15 cellular contexts compared by ENCODE assay signal in the genomic region with DNA sequence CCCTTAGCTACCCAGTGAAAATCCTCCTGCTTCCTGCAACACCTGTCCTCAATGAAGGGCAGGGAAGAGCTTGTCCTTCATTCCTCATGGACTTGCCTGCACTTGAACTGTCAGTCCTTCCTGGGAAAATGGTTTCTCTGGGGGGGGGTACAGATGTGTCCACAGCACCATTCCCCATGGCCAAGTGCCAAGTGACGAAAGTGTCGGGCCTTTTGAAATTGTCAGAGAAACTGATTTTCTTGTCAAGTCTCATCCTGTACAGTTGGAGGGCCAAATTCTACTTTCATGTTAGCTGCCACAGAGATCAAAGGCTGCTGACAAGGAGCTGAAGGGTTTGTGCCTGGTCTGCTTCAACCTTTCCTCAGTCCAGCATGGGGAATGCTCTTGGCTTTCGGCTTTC.
A peak's percentile ranks its signal among the peaks of the same experiment; 100 is the strongest.
DNase-seq lines count a peak whose midpoint lies in the region; ATAC-seq, FAIRE-seq and TF ChIP-seq lines count a peak whose summit lies in the region.
"Had no signal": no experiment of that assay in that cellular context is flagged by ENCODE, and none has a peak within 500 bp of the region (broad histone marks: within the 10 kb centered on the region; RNA-seq: fewer than 3 reads in every experiment).

No MANE protein-coding gene starts in this region.

- H3K27ac ChIP-seq in RWPE1, result no peak overlapping the region
- peak overlapping the region; percentile 37 for H3K27ac ChIP-seq in foreskin keratinocyte
- H3K27ac ChIP-seq: BLaER1 treated with 17β-estradiol and CSF1 and Interleukin-3, amounts not matched to agents 10 nM and 100 nM had no signal

- H3K36me3 ChIP-seq in bronchial epithelial cell (ENCODE audit: control insufficient read depth, insufficient read depth, low read length), result no peaks in the 10 kb centered on the region
- H3K36me3 ChIP-seq: BLaER1 treated with 17β-estradiol and CSF1 and Interleukin-3, amounts not matched to agents 10 nM and 100 nM had no signal

- ATAC-seq in Right ventricle myocardium superior (ENCODE audit: poor library complexity) (peak; percentile 70), foreskin keratinocyte (peak; percentile 77)
- ATAC-seq: GM12878 had no signal

- CTCF ChIA-PET in RWPE1 (lab: Yijun Ruan, JAX), result interaction anchor here (1.2 kb wide), 1 partner anchor 224 kb away, joined by 5 read pairs; no protein-coding TSS in a partner anchor

- TF ChIP-seq CTCF in RWPE1 (conservative IDR thresholded peaks at IDR 0.05; ENCODE audit: low read depth) (no peak), bronchial epithelial cell (IDR thresholded peaks at IDR 0.05; ENCODE audit: insufficient read depth, low read length, severe bottlenecking) (no peak), foreskin keratinocyte (conservative IDR thresholded peaks at IDR 0.05) (no peak)

- POLR2A ChIA-PET in RWPE1 (lab: Yijun Ruan, JAX; ENCODE audit: low non-redundant PET), result no interaction called here

- DNase-seq in Right ventricle myocardium superior (no peak), cardiac septum (ENCODE audit: low spot score) (no peak), RWPE1 (ENCODE audit: low spot score) (peak; percentile 34), bronchial epithelial cell (ENCODE audit: low read depth) (peak; percentile 87), foreskin keratinocyte (peak; percentile 95 to 96), G401 (ENCODE audit: low spot score) (no peak), SIG-M5 (lab: John Stamatoyannopoulos, UW) (no peak), putamen (ENCODE audit: low spot score) (no peak)
- DNase-seq: ACHN; CD4-positive, CD25-positive, alpha-beta regulatory T cell; GOT3; H9 had no signal

- intact Hi-C loops in Right ventricle myocardium superior (cut with DNase I) (no loop called here), cardiac septum (cut with DNase I) (no loop called here)

- no peaks in the 10 kb centered on the region for H3K27me3 ChIP-seq in bronchial epithelial cell (ENCODE audit: control insufficient read depth, insufficient read depth, low read length)
- peaks cover 4% of the 10 kb centered on the region for H3K27me3 ChIP-seq in foreskin keratinocyte
- H3K27me3 ChIP-seq: BLaER1 treated with 17β-estradiol and CSF1 and Interleukin-3, amounts not matched to agents 10 nM and 100 nM had no signal

- no peak for FAIRE-seq in bronchial epithelial cell (lab: Jason Lieb, UNC)
- FAIRE-seq: GM12878, GM18507 had no signal

- peaks cover 12% of the 10 kb centered on the region for H3K4me1 ChIP-seq in foreskin keratinocyte

- in situ Hi-C loops in G401 (cut with HindIII; ENCODE audit: low sequenced_read_pairs), result no loop called here

- H3K4me3 ChIP-seq in bronchial epithelial cell (ENCODE audit: low read depth, low read length), result no peak overlapping the region
- H3K4me3 ChIP-seq: BLaER1 treated with 17β-estradiol and CSF1 and Interleukin-3, amounts not matched to agents 10 nM and 100 nM; GM12878 had no signal

Comparison
In these comparisons a context has a peak if more than half of its experiments do, and no peak if none do; other contexts are left out.
1. DNase-seq: peak in RWPE1 (single experiment), bronchial epithelial cell (single experiment) and foreskin keratinocyte (2 of 2); none in Right ventricle myocardium superior (single experiment), cardiac septum (single experiment), G401 (single experiment), SIG-M5 (single experiment) and putamen (single experiment).